Comparison of ENCODE assay signal across 22 cellular contexts in the genomic region with DNA sequence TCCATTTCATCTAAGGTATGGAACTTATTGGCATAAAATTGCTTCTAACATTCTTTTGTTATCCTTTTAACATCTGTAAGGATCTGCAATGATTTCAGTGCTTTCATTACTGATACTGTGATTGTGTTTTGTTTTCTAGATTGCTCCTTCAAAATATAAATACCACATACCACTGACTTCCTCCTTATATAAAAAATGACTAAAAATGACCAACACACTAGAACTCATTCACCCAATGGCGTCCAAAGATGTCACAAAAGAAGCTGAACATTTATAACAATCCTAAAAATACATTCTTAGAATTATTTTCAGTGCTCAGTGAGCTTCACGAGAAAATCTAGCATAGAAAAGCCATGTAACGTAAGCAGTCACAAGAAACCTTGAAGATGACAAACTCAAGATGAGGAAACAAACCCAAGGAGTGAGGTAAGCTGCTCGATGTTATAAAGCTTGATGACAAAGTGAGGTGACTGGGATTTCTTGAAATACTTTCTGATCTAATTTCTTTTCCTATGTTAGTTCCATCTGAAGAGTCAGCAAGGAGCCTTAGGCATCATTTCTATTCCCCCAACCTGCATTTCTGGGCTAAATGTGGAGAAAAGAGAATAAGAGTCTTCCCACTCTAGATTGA. TPM values are rescaled to one million over a fixed set of nuclear protein-coding genes. Genes with fewer than 3 reads are reported as not detected.
DNase-seq lines count a peak whose midpoint lies in the region; ATAC-seq and TF ChIP-seq lines count a peak whose summit lies in the region.
"Had no signal": no experiment of that assay in that cellular context is flagged by ENCODE, and none has a peak within 500 bp of the region (broad histone marks: within the 10 kb centered on the region; RNA-seq: fewer than 3 reads in every experiment).

No MANE protein-coding gene starts in this region.

- DNase-seq in NOMO-1 treated with DMSO at 0.1 percent for 48 hours (lab: John Stamatoyannopoulos, UW; ENCODE audit: unreplicated experiment): peak; percentile 22
- no peak for DNase-seq in NOMO-1 treated with dmso at 0.1 percent for 144 hours (lab: John Stamatoyannopoulos, UW; ENCODE audit: unreplicated experiment)
- no peak for DNase-seq in natural killer cell
- DNase-seq in WERI-Rb-1: no peak
- DNase-seq: activated CD8-positive, alpha-beta memory T cell treated with anti-CD3 and anti-CD28 coated beads for 24 hours; activated naive CD4-positive, alpha-beta T cell treated with Interleukin-2 at 50 U/mL for 16 hours; body of pancreas; H9; IMR-90; NCI-H1436; NCI-H2227 treated with DMSO at 0.1 percent for 48 hours; stimulated activated CD4-positive, alpha-beta T cell treated with anti-CD3 and anti-CD28 coated beads, Interleukin-4, amount 100 ng/mL, for 1 hour; stimulated activated CD8-positive, alpha-beta memory T cell treated with anti-CD3 and anti-CD28 coated beads, Interleukin-4, amount 100 ng/mL, for 48 hours had no signal

- peak overlapping the region; percentile 41 for H3K27ac Mint-ChIP-seq in activated naive CD8-positive, alpha-beta T cell
- H3K27ac Mint-ChIP-seq in natural killer cell: peak overlapping the region; percentile 55 to 71
- H3K27ac Mint-ChIP-seq: dendritic cell treated with granulocyte-macrophage colony-stimulating factor and Interleukin-4, amounts not matched to agents 40 ng/mL and 50 ng/mL, for 4 days had no signal

- H3K27ac ChIP-seq in HUES48 (ENCODE audit: low read depth, low read length) (peak overlapping the region; percentile 40), WERI-Rb-1 (no peak overlapping the region)
- H3K27ac ChIP-seq: 22Rv1, body of pancreas, hepatocyte had no signal

- peaks cover 62% of the 10 kb centered on the region for H3K4me1 Mint-ChIP-seq in activated naive CD8-positive, alpha-beta T cell (ENCODE audit: low read depth)
- peaks cover 50 to 52% of the 10 kb centered on the region in 2 donors for H3K4me1 Mint-ChIP-seq in natural killer cell

- TF ChIP-seq CTCF in natural killer cell (IDR thresholded peaks at IDR 0.05) (no peak), WERI-Rb-1 (IDR thresholded peaks at IDR 0.05; ENCODE audit: low read depth, low read length) (no peak)

- H3K9me3 Mint-ChIP-seq in activated naive CD8-positive, alpha-beta T cell (ENCODE audit: low read depth): no peaks in the 10 kb centered on the region
- no peaks in the 10 kb centered on the region for H3K9me3 Mint-ChIP-seq in natural killer cell
- H3K9me3 Mint-ChIP-seq: dendritic cell treated with granulocyte-macrophage colony-stimulating factor and Interleukin-4, amounts not matched to agents 40 ng/mL and 50 ng/mL, for 4 days; H9 had no signal

- no peaks in the 10 kb centered on the region for H3K4me1 ChIP-seq in HUES48 (ENCODE audit: control insufficient read depth, insufficient read depth, low read length)

- H3K4me3 ChIP-seq in HUES48 (ENCODE audit: low read depth, low read length) (no peak overlapping the region), WERI-Rb-1 (ENCODE audit: low read depth, low read length) (no peak overlapping the region)
- H3K4me3 ChIP-seq: BLaER1 treated with 17β-estradiol and CSF1 and Interleukin-3, amounts not matched to agents 10 nM and 100 nM; body of pancreas; hepatocyte had no signal

- ATAC-seq in natural killer cell (no peak), GM19467 (IDR thresholded peaks at IDR 0.05; ENCODE audit: unreplicated experiment) (no peak), GM18519 (IDR thresholded peaks at IDR 0.05; ENCODE audit: low FRiP score, unreplicated experiment) (no peak)
- ATAC-seq: body of pancreas, esophagus mucosa had no signal

- H3K27me3 Mint-ChIP-seq in activated naive CD8-positive, alpha-beta T cell: no peaks in the 10 kb centered on the region
- no peaks in the 10 kb centered on the region for H3K27me3 Mint-ChIP-seq in natural killer cell (ENCODE audit: low read depth in 2 of 2)
- H3K27me3 Mint-ChIP-seq: dendritic cell treated with granulocyte-macrophage colony-stimulating factor and Interleukin-4, amounts not matched to agents 40 ng/mL and 50 ng/mL, for 4 days had no signal

- H3K36me3 ChIP-seq in HUES48 (ENCODE audit: control insufficient read depth, insufficient read depth, low read length) (0 out of 2 replicates have a peak, but pooled peaks cover 2% of the 10 kb centered on the region), WERI-Rb-1 (peaks cover 5% of the 10 kb centered on the region)

- intact Hi-C loops in natural killer cell (cut with micrococcal nuclease): no loop called here

- H3K27me3 ChIP-seq in HUES48 (ENCODE audit: control insufficient read depth, insufficient read depth, low read length) (no peaks in the 10 kb centered on the region), WERI-Rb-1 (ENCODE audit: insufficient read depth, low read depth, severe bottlenecking) (no peaks in the 10 kb centered on the region)
- H3K27me3 ChIP-seq: BLaER1 treated with 17β-estradiol and CSF1 and Interleukin-3, amounts not matched to agents 10 nM and 100 nM; body of pancreas; hepatocyte had no signal

- no peak overlapping the region for H3K4me3 Mint-ChIP-seq in activated naive CD8-positive, alpha-beta T cell
- H3K4me3 Mint-ChIP-seq in natural killer cell: no peak overlapping the region
- H3K4me3 Mint-ChIP-seq: dendritic cell treated with granulocyte-macrophage colony-stimulating factor and Interleukin-4, amounts not matched to agents 40 ng/mL and 50 ng/mL, for 4 days; H9 had no signal

- no peak overlapping the region for H3K9ac ChIP-seq in HUES48 (ENCODE audit: low read depth, low read length)
- H3K9ac ChIP-seq: BLaER1 treated with 17β-estradiol and CSF1 and Interleukin-3, amounts not matched to agents 10 nM and 100 nM had no signal

- H3K36me3 Mint-ChIP-seq in activated naive CD8-positive, alpha-beta T cell: no peaks in the 10 kb centered on the region
- H3K36me3 Mint-ChIP-seq in natural killer cell: no peaks in the 10 kb centered on the region

- H3K9me3 ChIP-seq in HUES48 (ENCODE audit: control insufficient read depth, insufficient read depth, low read length): no peaks in the 10 kb centered on the region
- no peaks in the 10 kb centered on the region for H3K9me3 ChIP-seq in WERI-Rb-1 (ENCODE audit: severe bottlenecking)
- H3K9me3 ChIP-seq: body of pancreas had no signal

RNA-seq across cellular contexts. Expression of a gene that starts 42.6 kb away (rescaled TPM):
- 10 to 100 TPM; 19.4 to 25.1 (median 25.0) TPM for total RNA-seq in natural killer cell

RNA-seq across cellular contexts. Expression of a gene that starts 52.1 kb away (rescaled TPM):
- 10 to 100 TPM; 77.8 to 86.2 (median 79.9) TPM for total RNA-seq in natural killer cell
